In the genomic region with DNA sequence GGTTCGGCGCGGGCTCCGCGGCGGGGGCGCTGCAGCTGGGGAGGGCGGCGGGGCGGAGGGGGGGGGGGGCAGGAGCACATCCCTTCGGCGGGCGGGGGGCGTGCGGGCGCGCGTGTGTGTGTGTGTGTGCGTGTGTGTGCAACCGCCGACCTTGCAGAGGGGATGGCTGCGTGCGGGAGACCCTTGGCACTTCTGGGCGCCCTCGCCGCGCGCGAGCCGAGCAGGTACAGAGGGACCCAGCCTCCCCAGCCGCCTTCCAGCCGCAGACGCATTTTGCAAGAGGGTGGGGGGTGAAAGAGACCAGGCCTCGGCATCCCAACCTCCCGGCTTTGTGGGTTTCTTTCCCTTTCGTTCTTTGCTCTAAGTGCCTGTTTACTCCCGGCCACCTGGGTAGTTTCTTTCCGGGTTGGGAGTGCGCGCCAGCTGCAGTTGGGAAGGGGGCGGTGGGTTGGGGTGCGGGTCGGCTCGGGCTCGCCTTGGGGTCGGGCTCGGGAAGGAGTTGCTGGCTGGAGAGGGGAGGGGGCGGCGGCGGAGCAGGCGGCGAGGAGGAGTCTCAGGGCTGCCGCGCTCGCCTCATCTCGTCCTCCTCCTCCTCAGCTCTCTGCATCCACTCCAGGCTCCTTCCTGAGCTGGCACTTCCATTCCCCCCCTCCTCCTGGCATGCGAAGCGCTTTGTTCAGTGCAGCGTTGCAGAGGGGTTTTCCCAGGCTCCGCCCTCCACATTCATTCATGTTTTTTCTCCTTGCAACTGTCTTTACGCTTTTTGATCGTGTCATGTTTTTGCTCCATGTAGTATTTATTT, we compare ENCODE assay signal across 7 cellular contexts. TPM values are rescaled to one million over a fixed set of nuclear protein-coding genes. Genes with fewer than 3 reads are reported as not detected.
DNase-seq lines count a peak whose midpoint lies in the region; ATAC-seq, FAIRE-seq and TF ChIP-seq lines count a peak whose summit lies in the region.

No MANE protein-coding gene starts in this region.

- peak overlapping the region; percentile 79 for H3K27ac ChIP-seq in K562 (ENCODE audit: extremely low read depth, low read depth, low read length)
- no peak overlapping the region for H3K27ac ChIP-seq in iPS DF 6.9 (ENCODE audit: low read length)

- 0 out of 2 replicates have a peak, but pooled peaks have one; percentile 32 for TF ChIP-seq POLR2A in K562 (conservative IDR thresholded peaks at IDR 0.05)

- H3K79me2 ChIP-seq in K562 (ENCODE audit: control insufficient read depth, insufficient read depth, low read length): peaks cover 73% of the 10 kb centered on the region

- H3K9me3 ChIP-seq in K562 (replicated peaks; ENCODE audit: control insufficient read depth, insufficient read depth, low read depth, low read length): peaks cover 14% of the 10 kb centered on the region
- no peaks in the 10 kb centered on the region for H3K9me3 ChIP-seq in iPS DF 6.9 (ENCODE audit: control insufficient read depth, insufficient read depth, low read length)

- POLR2A ChIA-PET in K562 (lab: Yijun Ruan, JAX): interaction anchor here (0.6 to 2.1 kb wide), 12 partner anchors 8 to 1662 kb away, joined by 3 to 7 read pairs (median 3); no protein-coding TSS in a partner anchor

- in situ Hi-C loops in GM13976 (cut with MboI; ENCODE audit: low sequenced_read_pairs, unreplicated experiment): loop anchor here (10.0 to 25.0 kb wide), 2 partner anchors 52 to 300 kb away; no protein-coding TSS in a partner anchor
- in situ Hi-C loops in K562 (cut with MboI): no loop called here

- no peak for TF ChIP-seq EP300 in K562 (IDR thresholded peaks at IDR 0.05; ENCODE audit: low read length)

- ATAC-seq in K562: peak; percentile 2
- peak; percentile 44 for ATAC-seq in sciatic nerve
- ATAC-seq in GM18520 (IDR thresholded peaks at IDR 0.05; ENCODE audit: unreplicated experiment): no peak

- peak overlapping the region; percentile 90 for H3K4me2 ChIP-seq in K562 (ENCODE audit: insufficient read depth, low read length)

- intact Hi-C loops in K562 (cut with micrococcal nuclease) (loop anchor here (5.0 kb wide), 1 partner anchor 65 kb away; no protein-coding TSS in a partner anchor), sciatic nerve (cut with DNase I) (loop anchor here (10.0 kb wide), 1 partner anchor 308 kb away; no protein-coding TSS in a partner anchor)

- H2AFZ ChIP-seq in K562 (ENCODE audit: low read depth, low read length): peak overlapping the region; percentile 50

- TF ChIP-seq RAD21 in K562 (CRISPR knock-in tag; conservative IDR thresholded peaks at IDR 0.05 in 1 of 2, IDR thresholded peaks at IDR 0.05 in 1 of 2): no peak

- peak; percentile 58 for FAIRE-seq in K562 (lab: Jason Lieb, UNC)

- H3K4me1 ChIP-seq in K562 (replicated peaks in 1 of 2; ENCODE audit: control insufficient read depth in 2 of 2, insufficient read depth in 2 of 2, low read length in 2 of 2): peaks cover 12 to 14% of the 10 kb centered on the region in 2 experiments; a peak in 3 of 5 replicates
- H3K4me1 ChIP-seq in iPS DF 6.9 (ENCODE audit: control insufficient read depth, insufficient read depth, low read length): no peaks in the 10 kb centered on the region

- WGBS in K562 (ENCODE audit: insufficient coverage, low coverage, missing lambda C conversion rate): under 1% methylated on average over 35 of the region's 62 CpGs
- WGBS in iPS DF 6.9 (ENCODE audit: insufficient coverage, insufficient read length): no CpG with 5 or more reads among the region's 62 CpGs

- no peaks in the 10 kb centered on the region; a peak in 1 of 5 replicates for H3K27me3 ChIP-seq in K562 (ENCODE audit: control insufficient read depth in 2 of 2, insufficient read depth in 2 of 2, low read length in 2 of 2)
- no peaks in the 10 kb centered on the region for H3K27me3 ChIP-seq in iPS DF 6.9 (ENCODE audit: control insufficient read depth, insufficient read depth, low read length)

- DNase-seq in GM13976 (ENCODE audit: low spot score) (peak; percentile 60), NCI-H146 (lab: John Stamatoyannopoulos, UW) (peak; percentile 81), T-helper 9 cell (peak; percentile 67), K562 (ENCODE audit: extremely low read depth in 1 of 4, low spot score in 3 of 4) (peak; percentile 44 to 67 (median 48)), iPS DF 6.9 (ENCODE audit: low read depth, low spot score) (no peak), sciatic nerve (ENCODE audit: low spot score) (peak; percentile 82)

- H4K20me1 ChIP-seq in K562 (replicated peaks; ENCODE audit: control insufficient read depth, insufficient read depth, low read length): no peaks in the 10 kb centered on the region

- CTCF ChIA-PET in K562 (lab: Yijun Ruan, JAX; ENCODE audit: low intra/inter-chr PET ratio): interaction anchor here (0.6 kb wide), 1 partner anchor 100 kb away, joined by 4 read pairs; no protein-coding TSS in a partner anchor

- no TSS peak for BruUV-seq in K562 (replicated peaks; lab: Mats Ljungman, UMichigan)

- H3K36me3 ChIP-seq in K562 (ENCODE audit: control insufficient read depth, insufficient read depth, low read length) (peaks cover 40% of the 10 kb centered on the region), iPS DF 6.9 (ENCODE audit: control insufficient read depth, insufficient read depth, low read length) (peaks cover 8% of the 10 kb centered on the region)

- TF ChIP-seq CTCF in GM13976 (IDR thresholded peaks at IDR 0.05; ENCODE audit: borderline replicate concordance, control extremely low read depth, extremely low read depth, insufficient read depth, missing control alignments): no peak
- no peak for TF ChIP-seq CTCF in K562 (IDR thresholded peaks at IDR 0.05 in 2 of 3, conservative IDR thresholded peaks at IDR 0.05 in 1 of 3; ENCODE audit: insufficient read depth in 2 of 3, low read depth in 1 of 3, low read length in 3 of 3)

- no peaks in the 10 kb centered on the region for H3K9me1 ChIP-seq in K562 (ENCODE audit: control insufficient read depth, insufficient read depth, low read length)

- H3K4me3 ChIP-seq in K562 (peak overlapping the region; percentile 73), iPS DF 6.9 (ENCODE audit: low read length) (peak overlapping the region; percentile 67; the same call in 1 of the 2 replicates)

- peak overlapping the region; percentile 65 to 95 for H3K9ac ChIP-seq in K562 (ENCODE audit: insufficient read depth in 1 of 2, low read depth in 2 of 2, low read length in 2 of 2)

TF ChIP-seq in K562, 482 proteins besides CTCF, POLR2A, EP300 and RAD21 (continues in another document):
- TF ChIP-seq ZNF436 (CRISPR knock-in tag; IDR thresholded peaks at IDR 0.05) (no peak), FOXK2 (conservative IDR thresholded peaks at IDR 0.05 in 1 of 2, IDR thresholded peaks at IDR 0.05 in 1 of 2; ENCODE audit: low read depth in 2 of 2) (0 out of 4 replicates have a peak, but pooled peaks have one; percentile 22 to 52), YY1 (IDR thresholded peaks at IDR 0.05; ENCODE audit: borderline replicate concordance in 1 of 3, control insufficient read depth in 1 of 3, extremely low read depth in 1 of 3, insufficient read depth in 3 of 3, insufficient read length in 1 of 3, insufficient replicate concordance in 2 of 3, low read depth in 1 of 3, low read length in 2 of 3) (peak in 2 of 3 experiments; percentile 26 to 32), TEAD1 (CRISPR knock-in tag; IDR thresholded peaks at IDR 0.05) (peak in 1 of 2 experiments; percentile 17; a peak in 1 of 4 replicates), ZC3H4 (CRISPR knock-in tag; IDR thresholded peaks at IDR 0.05; ENCODE audit: borderline replicate concordance) (peak; percentile 77; the same call in 1 of the 2 replicates)

RNA-seq across cellular contexts. Expression of a gene that starts 0.7 kb away (rescaled TPM):
- 53.0 and 162 TPM in 2 replicates for total RNA-seq in K562 (2011; cell fraction: chromatin; rRNA removed; ENCODE audit: low replicate concordance)
- total RNA-seq in K562 (2011; cell fraction: nucleolus; rRNA removed): 38.2 and 56.5 TPM in 2 replicates
- 82.4 and 142 TPM in 2 replicates for total RNA-seq in K562 (2011; cell fraction: nucleoplasm; rRNA removed)
- total RNA-seq in K562 (2014; rRNA removed) (19.3 and 21.7 TPM in 2 replicates), K562 (2014; rRNA removed; fragmentation: Illumina TruSeq; extraction: Trizol) (33.3 and 37.1 TPM in 2 replicates), K562 (2015; rRNA removed; fragmentation: Illumina TruSeq; extraction: Trizol) (29.3 and 30.4 TPM in 2 replicates), K562 (2021) (25.8 and 28.8 TPM in 2 replicates), sciatic nerve (48.6 TPM)
- polyA plus RNA-seq in K562 (2011; rRNA removed) (16.9 and 18.2 TPM in 2 replicates), K562 (2014; fragmentation: Illumina TruSeq; extraction: Trizol) (20.9 and 24.9 TPM in 2 replicates), K562 (2014; fragmentation: Nextera tagmentation; extraction: Ambion mirVana) (1 to 10 TPM; 6.0 to 6.2 TPM), K562 (2014; rRNA removed) (14.6 and 18.4 TPM in 2 replicates)
- 19.3 and 22.5 TPM in 2 replicates for polyA plus RNA-seq in K562 (2011; cell fraction: cytosol; rRNA removed)
- polyA plus RNA-seq in K562 (2011; cell fraction: nucleus; rRNA removed): 35.9 and 42.5 TPM in 2 replicates
- 11.0 and 12.9 TPM in 2 replicates for polyA plus RNA-seq in K562 (2012)
- 64.9 and 75.2 TPM in 2 replicates for polyA minus RNA-seq in K562 (2011; rRNA and poly(A)+ RNA removed)
- 21.6 and 23.0 TPM in 2 replicates for polyA minus RNA-seq in K562 (2011; cell fraction: cytosol; rRNA and poly(A)+ RNA removed)
- polyA minus RNA-seq in K562 (2011; cell fraction: nucleus; rRNA and poly(A)+ RNA removed): 68.8 and 114 TPM in 2 replicates
